Comparison of ENCODE assay signal across 9 cellular contexts in genomic region chr2:138381373-138381772, GRCh38.
"Had no signal": no experiment of that assay in that cellular context is flagged by ENCODE, and none has a peak within 500 bp of the region (broad histone marks: within the 10 kb centered on the region; RNA-seq: fewer than 3 reads in every experiment).

No MANE protein-coding gene starts in this region.

- ATAC-seq: GM23338, HCT116, K562 had no signal

- H3K4me2 ChIP-seq: GM23338 had no signal

- FAIRE-seq: H1, H54, HTR-8/SVneo, K562 had no signal

- H2AFZ ChIP-seq: GM23338 had no signal

- H3K4me3 ChIP-seq: GM23338, K562 had no signal

- DNase-seq: H9, HFFc6, IMR-90 had no signal
